ENCODE assay signal across 20 cellular contexts in genomic region chr13:46507978-46508377, GRCh38. TPM values are rescaled to one million over a fixed set of nuclear protein-coding genes. Genes with fewer than 3 reads are reported as not detected.
A peak's percentile ranks its signal among the peaks of the same experiment; 100 is the strongest.
DNase-seq lines count a peak whose midpoint lies in the region; ATAC-seq and TF ChIP-seq lines count a peak whose summit lies in the region.
"Had no signal": no experiment of that assay in that cellular context is flagged by ENCODE, and none has a peak within 500 bp of the region (broad histone marks: within the 10 kb centered on the region; RNA-seq: fewer than 3 reads in every experiment).

No MANE protein-coding gene starts in this region.

- H3K36me3 ChIP-seq in fibroblast of lung (ENCODE audit: control insufficient read depth, insufficient read depth, low read length) (no peaks in the 10 kb centered on the region), uterus (no peaks in the 10 kb centered on the region)
- H3K36me3 ChIP-seq: SJSA1 had no signal

- H4K20me1 ChIP-seq in fibroblast of lung (ENCODE audit: control insufficient read depth, extremely low read depth, insufficient read depth, low read length): no peaks in the 10 kb centered on the region

- TF ChIP-seq POLR2A in GM18505 (IDR thresholded peaks at IDR 0.05; ENCODE audit: borderline replicate concordance, extremely low read depth, insufficient read depth, insufficient read length) (no peak), uterus (IDR thresholded peaks at IDR 0.05) (no peak)

- H2AFZ ChIP-seq in fibroblast of lung (ENCODE audit: low read length): no peak overlapping the region
- H2AFZ ChIP-seq: GM23248 had no signal

- no peak for TF ChIP-seq CTCF in AG10803 (conservative IDR thresholded peaks at IDR 0.05; ENCODE audit: low read length)
- no peak for TF ChIP-seq CTCF in fibroblast of lung (conservative IDR thresholded peaks at IDR 0.05 in 1 of 2, IDR thresholded peaks at IDR 0.05 in 1 of 2; ENCODE audit: low read depth in 1 of 2, low read length in 2 of 2)
- TF ChIP-seq CTCF in uterus (IDR thresholded peaks at IDR 0.05): no peak

- H3K27ac ChIP-seq in fibroblast of lung (ENCODE audit: insufficient read depth, low read length): no peak overlapping the region
- H3K27ac ChIP-seq in uterus: no peak overlapping the region
- H3K27ac ChIP-seq: A549, GM23248, SJSA1 had no signal

- no peak for ATAC-seq in GM18505 (IDR thresholded peaks at IDR 0.05; ENCODE audit: unreplicated experiment)
- ATAC-seq: A549 had no signal

- DNase-seq in AG10803 (ENCODE audit: low read depth): peak; percentile 29
- peak; percentile 15 for DNase-seq in HCEC 1CT
- peak; percentile 41 to 77 for DNase-seq in NOMO-1 (lab: John Stamatoyannopoulos, UW; ENCODE audit: unreplicated experiment in 2 of 2)
- DNase-seq in fibroblast of lung (ENCODE audit: low read depth in 2 of 2): peak; percentile 11 to 27
- no peak for DNase-seq in HuH-7 (ENCODE audit: low spot score)
- no peak for DNase-seq in uterus
- no peak for DNase-seq in SW480 (ENCODE audit: low spot score)
- DNase-seq: Calu3; CD4-positive, alpha-beta T cell; GM23248; IMR-90; NCI-H1105; NCI-H187 treated with DMSO at 0.1 percent for 48 hours; NCI-H446; NCI-H748 treated with DMSO at 0.1 percent for 48 hours; RPMI8226; T-helper 1 cell had no signal

- no peak overlapping the region for H3K9ac ChIP-seq in fibroblast of lung (ENCODE audit: insufficient read depth, low read length)
- H3K9ac ChIP-seq: GM23248 had no signal

- intact Hi-C loops in uterus (cut with DNase I; ENCODE audit: low total_unique reads): no loop called here

- H3K4me2 ChIP-seq in fibroblast of lung (ENCODE audit: extremely low read depth, insufficient read depth, low read length): no peak overlapping the region
- H3K4me2 ChIP-seq: A549 had no signal

- H3K9me3 ChIP-seq in fibroblast of lung (ENCODE audit: control insufficient read depth, insufficient read depth, low read depth, low read length) (no peaks in the 10 kb centered on the region), uterus (no peaks in the 10 kb centered on the region)
- H3K9me3 ChIP-seq: A549, SJSA1 had no signal

- no peaks in the 10 kb centered on the region for H3K79me2 ChIP-seq in fibroblast of lung (ENCODE audit: control insufficient read depth, insufficient read depth, low read length)

- no peaks in the 10 kb centered on the region for H3K4me1 ChIP-seq in fibroblast of lung (ENCODE audit: control insufficient read depth, extremely low read depth, insufficient read depth, low read length)
- no peaks in the 10 kb centered on the region for H3K4me1 ChIP-seq in uterus
- H3K4me1 ChIP-seq: A549, SJSA1 had no signal

- H3K27me3 ChIP-seq in fibroblast of lung (ENCODE audit: control insufficient read depth, insufficient read depth, low read length) (no peaks in the 10 kb centered on the region), uterus (no peaks in the 10 kb centered on the region)
- H3K27me3 ChIP-seq: SJSA1 had no signal

- H3K4me3 ChIP-seq in AG10803 (ENCODE audit: low read length) (no peak overlapping the region), fibroblast of lung (replicated peaks in 1 of 4; ENCODE audit: control extremely low read depth in 1 of 4, insufficient read depth in 1 of 4, low read depth in 3 of 4, low read length in 4 of 4) (no peak overlapping the region), uterus (no peak overlapping the region)
- H3K4me3 ChIP-seq: A549, GM23248, SJSA1 had no signal

RNA-seq across cellular contexts. Expression of gene LRCH1, which starts 45.0 kb away (rescaled TPM):
- total RNA-seq in fibroblast of lung (8.7 and 12.4 TPM in 2 replicates), uterus (10 to 100 TPM; 29.1 to 55.6 (median 36.2) TPM)
- polyA plus RNA-seq in fibroblast of lung: 12.0 and 12.9 TPM in 2 replicates
- 8.2 and 8.4 TPM in 2 replicates for polyA plus RNA-seq in fibroblast of lung (2012)
- 4.3 and 10.0 TPM in 2 replicates for polyA minus RNA-seq in fibroblast of lung (ENCODE audit: low replicate concordance)

Comparison
In these comparisons a context has a peak if more than half of its experiments do, and no peak if none do; other contexts are left out.
1. DNase-seq: peak in AG10803 (single experiment), HCEC 1CT (single experiment), NOMO-1 (2 of 2) and fibroblast of lung (2 of 2); none in HuH-7 (single experiment), uterus (0 of 2) and SW480 (single experiment).